Comparison of ENCODE assay signal across 8 cellular contexts in genomic region chr9:129783516-129784361, GRCh38.
DNase-seq lines count a peak whose midpoint lies in the region; ATAC-seq and TF ChIP-seq lines count a peak whose summit lies in the region.

No MANE protein-coding gene starts in this region.

- H3K27ac ChIP-seq in caudate nucleus (ENCODE audit: low read depth, low read length) = no peak overlapping the region

- no peak overlapping the region for H3K4me3 ChIP-seq in AG04449 (ENCODE audit: low read depth, low read length)

- ATAC-seq in GM21717 (IDR thresholded peaks at IDR 0.05; ENCODE audit: unreplicated experiment) = no peak

- DNase-seq in AG04449 (ENCODE audit: low read depth, low spot score) (no peak), GM19240 (ENCODE audit: insufficient read length, low spot score) (peak; percentile 86), NCI-H2196 (lab: John Stamatoyannopoulos, UW; ENCODE audit: unreplicated experiment) (peak; percentile 76), caudate nucleus (lab: John Stamatoyannopoulos, UW) (peak in 52 of 61 donors; percentile 2 to 79 (median 37)), kidney tubule cell (ENCODE audit: low spot score) (peak; percentile 70)
- DNase-seq in activated CD4-positive, CD25-positive, alpha-beta regulatory T cell treated with anti-CD3 and anti-CD28 coated beads, Interleukin-2, amount 50 U/mL, for 16 hours (ENCODE audit: low read depth, low spot score) = peak; percentile 56
- peak; percentile 72 to 80 for DNase-seq in stimulated activated CD4-positive, alpha-beta T cell treated with anti-CD3 and anti-CD28 coated beads, Interleukin-2, amount 100 ng/mL, for 48 hours

- POLR2A ChIA-PET in AG04449 (lab: Yijun Ruan, JAX) = no interaction called here

- TF ChIP-seq CTCF in AG04449 (IDR thresholded peaks at IDR 0.05; ENCODE audit: insufficient read depth, low read length, missing control alignments) = peak; percentile 84

- CTCF ChIA-PET in AG04449 (lab: Yijun Ruan, JAX) = interaction anchor here (0.6 to 19.2 kb wide), 34 partner anchors 11 to 1666 kb away, joined by 3 to 429 read pairs (median 5); partner anchors contain the start of genes ASB6 and PTGES
